27 cellular contexts compared by ENCODE assay signal in genomic region chr12:120941846-120942405, GRCh38. TPM values are rescaled to one million over a fixed set of nuclear protein-coding genes. Genes with fewer than 3 reads are reported as not detected.
"Had no signal": no experiment of that assay in that cellular context is flagged by ENCODE, and none has a peak within 500 bp of the region (broad histone marks: within the 10 kb centered on the region; RNA-seq: fewer than 3 reads in every experiment).

No MANE protein-coding gene starts in this region.

- H3K4me1 ChIP-seq: left ventricle myocardium inferior, psoas muscle, tibial artery had no signal

- ATAC-seq: activated T-cell treated with anti-CD3 and anti-CD28 coated beads, Interleukin-2, amount 50 U/mL, for 4 hours; natural killer cell; psoas muscle; right cardiac atrium; stimulated activated naive CD8-positive, alpha-beta T cell treated with anti-CD3 and anti-CD28 coated beads, Interleukin-15, amount 100 ng/mL, for 72 hours; WTC11 had no signal

- H3K36me3 ChIP-seq: left ventricle myocardium inferior, ovary, tibial artery had no signal

- H3K9me3 Mint-ChIP-seq: activated naive CD8-positive, alpha-beta T cell treated with anti-CD3 and anti-CD28 coated beads for 36 hours; activated T-cell treated with anti-CD3 and anti-CD28 coated beads, Interleukin-2, amount 50 U/mL, for 4 hours; activated T-helper 2 cell treated with anti-CD3 and anti-CD28 coated beads, Interferon-gamma antibody, Interleukin-2, Interleukin-4, amounts not matched to agents 10 μg/mL and 5 μg/mL and 100 μg/mL, durations not matched to agents 14 hours and 24 hours and 36 hours; central memory CD8-positive, alpha-beta T cell; mesothelial cell of epicardium; natural killer cell; stimulated activated naive CD8-positive, alpha-beta T cell treated with anti-CD3 and anti-CD28 coated beads, Interleukin-15, amount 100 ng/mL, for 72 hours; T-helper 2 cell treated with Interferon-gamma antibody and Interleukin-4, amounts not matched to agents 5 μg/mL and 100 μg/mL, for 36 hours; WTC11 had no signal

- H3K36me3 Mint-ChIP-seq: activated naive CD8-positive, alpha-beta T cell treated with anti-CD3 and anti-CD28 coated beads for 36 hours; mesothelial cell of epicardium; natural killer cell; WTC11 had no signal

- H3K27ac Mint-ChIP-seq: activated naive CD8-positive, alpha-beta T cell treated with anti-CD3 and anti-CD28 coated beads for 36 hours; activated T-helper 2 cell treated with anti-CD3 and anti-CD28 coated beads, Interferon-gamma antibody, Interleukin-2, Interleukin-4, amounts not matched to agents 10 μg/mL and 5 μg/mL and 100 μg/mL, durations not matched to agents 14 hours and 24 hours and 36 hours; mesothelial cell of epicardium; natural killer cell; stimulated activated naive CD8-positive, alpha-beta T cell treated with anti-CD3 and anti-CD28 coated beads, Interleukin-15, amount 100 ng/mL, for 72 hours; T-helper 2 cell treated with Interferon-gamma antibody and Interleukin-4, amounts not matched to agents 5 μg/mL and 100 μg/mL, for 36 hours; WTC11 had no signal

- H3K27me3 ChIP-seq: ovary had no signal

- H3K4me3 Mint-ChIP-seq: activated naive CD8-positive, alpha-beta T cell treated with anti-CD3 and anti-CD28 coated beads for 36 hours; activated T-cell treated with anti-CD3 and anti-CD28 coated beads, Interleukin-2, amount 50 U/mL, for 4 hours; central memory CD8-positive, alpha-beta T cell; mesothelial cell of epicardium; natural killer cell; stimulated activated naive CD8-positive, alpha-beta T cell treated with anti-CD3 and anti-CD28 coated beads, Interleukin-15, amount 100 ng/mL, for 72 hours; T-helper 2 cell treated with Interferon-gamma antibody and Interleukin-4, amounts not matched to agents 5 μg/mL and 100 μg/mL, for 36 hours; WTC11 had no signal

- H3K27ac ChIP-seq: left ventricle myocardium inferior, ovary, psoas muscle, skin epidermis, tibial artery had no signal

- H3K9me3 ChIP-seq: left ventricle myocardium inferior, ovary, psoas muscle, tibial artery had no signal

- DNase-seq: activated CD4-positive, alpha-beta T cell treated with anti-CD3 and anti-CD28 coated beads, Interleukin-2, amount 50 U/mL, for 4 hours; activated CD8-positive, alpha-beta memory T cell treated with anti-CD3 and anti-CD28 coated beads, Interleukin-2, amount 50 U/mL, for 48 hours; activated naive CD4-positive, alpha-beta T cell; activated naive CD8-positive, alpha-beta T cell treated with anti-CD3 and anti-CD28 coated beads for 36 hours; activated T-cell treated with anti-CD3 and anti-CD28 coated beads, Interleukin-2, amount 50 U/mL, for 4 hours; effector memory CD4-positive, alpha-beta T cell; foreskin melanocyte; hippocampal formation; left ventricle myocardium inferior; mammary epithelial cell; natural killer cell; ovary; psoas muscle; right cardiac atrium; stimulated activated CD4-positive, alpha-beta T cell treated with anti-CD3 and anti-CD28 coated beads, Interleukin-1b, Interleukin-23, amount 100 ng/mL, for 48 hours; stimulated activated naive CD8-positive, alpha-beta T cell treated with anti-CD3 and anti-CD28 coated beads, Interleukin-15, amount 100 ng/mL, for 72 hours; tibial artery had no signal

- H3K4me3 ChIP-seq: left ventricle myocardium inferior, ovary, psoas muscle, skin epidermis, tibial artery had no signal

- H3K4me1 Mint-ChIP-seq: mesothelial cell of epicardium, natural killer cell had no signal

RNA-seq across cellular contexts. Expression of gene HNF1A, which starts 36.4 kb away (rescaled TPM):
- total RNA-seq: activated CD8-positive, alpha-beta memory T cell treated with anti-CD3 and anti-CD28 coated beads for 36 hours; activated naive CD8-positive, alpha-beta T cell treated with anti-CD3 and anti-CD28 coated beads for 36 hours; activated T-cell treated with anti-CD3 and anti-CD28 coated beads, Interleukin-2, amount 50 U/mL, for 4 hours; activated T-helper 2 cell treated with anti-CD3 and anti-CD28 coated beads, Interferon-gamma antibody, Interleukin-2, Interleukin-4, amounts not matched to agents 10 μg/mL and 5 μg/mL and 100 μg/mL, durations not matched to agents 14 hours and 24 hours and 36 hours; astrocyte; dermis microvascular lymphatic vessel endothelial cell; left ventricle myocardium inferior; mammary epithelial cell; mesothelial cell of epicardium; natural killer cell; psoas muscle; right cardiac atrium; urinary bladder; WTC11 had no signal
